ENCODE assay signal across 4 cellular contexts in genomic region chr6:136949957-136950356, GRCh38. TPM values are rescaled to one million over a fixed set of nuclear protein-coding genes. Genes with fewer than 3 reads are reported as not detected.
"Had no signal": no experiment of that assay in that cellular context is flagged by ENCODE, and none has a peak within 500 bp of the region (broad histone marks: within the 10 kb centered on the region; RNA-seq: fewer than 3 reads in every experiment).

No MANE protein-coding gene starts in this region.

RNA-seq across cellular contexts. Expression of gene SLC35D3, which starts 27.9 kb away (rescaled TPM):
- total RNA-seq: LHCN-M2, M059J, MCF 10A, NCI-H460 had no signal
